Comparison of ENCODE assay signal across 1 cellular context in genomic region chr19:3360494-3361383, GRCh38.
TF ChIP-seq lines count a peak whose summit lies in the region.

No MANE protein-coding gene starts in this region.

TF ChIP-seq in K562, 482 proteins besides CTCF, POLR2A, EP300 and RAD21 (continued from another document and continues in another):
- TF ChIP-seq ZNF609 (CRISPR knock-in tag; IDR thresholded peaks at IDR 0.05; ENCODE audit: borderline replicate concordance) (0 out of 2 replicates have a peak, but pooled peaks have one; percentile 22), HSF4 (CRISPR knock-in tag; IDR thresholded peaks at IDR 0.05; ENCODE audit: borderline replicate concordance) (peak; percentile 31; the same call in 1 of the 2 replicates), TFE3 (CRISPR knock-in tag; IDR thresholded peaks at IDR 0.05) (no peak), ZNF3 (CRISPR knock-in tag; IDR thresholded peaks at IDR 0.05) (no peak), ETS1 (conservative IDR thresholded peaks at IDR 0.05; ENCODE audit: control insufficient read depth, low read depth, low read length) (0 out of 2 replicates have a peak, but pooled peaks have one; percentile 14), RBM17 (IDR thresholded peaks at IDR 0.05; ENCODE audit: borderline replicate concordance, low read depth, low read length) (no peak), SIX5 (IDR thresholded peaks at IDR 0.05; ENCODE audit: borderline replicate concordance in 1 of 2, insufficient read depth in 1 of 2, low read depth in 1 of 2, low read length in 2 of 2) (no peak), THAP12 (CRISPR knock-in tag; IDR thresholded peaks at IDR 0.05) (peak; percentile 64), FOXA3 (CRISPR knock-in tag; conservative IDR thresholded peaks at IDR 0.05 in 1 of 2, IDR thresholded peaks at IDR 0.05 in 1 of 2) (no peak; a peak in 1 of 4 replicates), HIVEP1 (CRISPR knock-in tag; IDR thresholded peaks at IDR 0.05) (peak; percentile 80; the same call in 1 of the 2 replicates), FOXP1 (CRISPR knock-in tag; IDR thresholded peaks at IDR 0.05) (peak; percentile 63; the same call in 1 of the 2 replicates), UBTF (IDR thresholded peaks at IDR 0.05; ENCODE audit: borderline replicate concordance in 1 of 2, low read depth in 2 of 2, low read length in 2 of 2) (peak in 1 of 2 experiments; percentile 60; a peak in 1 of 4 replicates), FOS (IDR thresholded peaks at IDR 0.05; ENCODE audit: extremely low read depth, insufficient read length) (no peak), NFE2 (IDR thresholded peaks at IDR 0.05; ENCODE audit: low read depth) (no peak), HDAC3 (IDR thresholded peaks at IDR 0.05; ENCODE audit: borderline replicate concordance, partially characterized antibody) (no peak), HDAC8 (tag; IDR thresholded peaks at IDR 0.05) (no peak), SMAD4 (CRISPR knock-in tag; conservative IDR thresholded peaks at IDR 0.05) (peak; percentile 74), ZNF77 (CRISPR knock-in tag; IDR thresholded peaks at IDR 0.05) (no peak), TAF9B (IDR thresholded peaks at IDR 0.05; ENCODE audit: partially characterized antibody) (no peak), HMGXB4 (CRISPR knock-in tag; IDR thresholded peaks at IDR 0.05) (peak; percentile 77; the same call in 1 of the 2 replicates), KLF13 (tag; IDR thresholded peaks at IDR 0.05; ENCODE audit: borderline replicate concordance, low read depth) (peak; percentile 31; the same call in 1 of the 2 replicates), MITF (IDR thresholded peaks at IDR 0.05) (no peak), BCLAF1 (IDR thresholded peaks at IDR 0.05; ENCODE audit: borderline replicate concordance in 1 of 2, control insufficient read depth in 1 of 2, low read depth in 2 of 2, low read length in 1 of 2) (no peak), ZNF764 (CRISPR knock-in tag; IDR thresholded peaks at IDR 0.05; ENCODE audit: low read depth) (no peak), ZNF785 (CRISPR knock-in tag; IDR thresholded peaks at IDR 0.05) (no peak), RREB1 (CRISPR knock-in tag; IDR thresholded peaks at IDR 0.05) (no peak)
